1 cellular context compared by ENCODE assay signal in the genomic region with DNA sequence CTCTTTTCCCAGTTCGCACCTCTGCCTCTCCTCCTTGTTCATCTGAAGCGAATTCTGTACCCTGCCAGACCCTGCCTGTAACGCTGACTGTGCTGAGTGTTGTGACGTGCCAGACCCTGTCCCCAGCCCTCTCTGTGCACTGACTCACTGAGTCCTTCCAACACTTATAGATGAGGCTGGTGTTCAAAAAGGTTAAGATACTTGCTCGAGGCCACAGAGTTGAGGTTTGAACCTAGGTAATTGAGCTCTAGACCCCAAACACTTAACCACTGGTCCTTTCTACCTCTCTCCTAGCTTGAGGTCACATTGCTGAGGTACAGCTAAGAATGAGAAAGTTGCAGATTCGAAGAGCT.
TF ChIP-seq lines count a peak whose summit lies in the region.

No MANE protein-coding gene starts in this region.

TF ChIP-seq in HepG2, 621 proteins besides CTCF, POLR2A, EP300 and RAD21:
- TF ChIP-seq, protein P1, sequence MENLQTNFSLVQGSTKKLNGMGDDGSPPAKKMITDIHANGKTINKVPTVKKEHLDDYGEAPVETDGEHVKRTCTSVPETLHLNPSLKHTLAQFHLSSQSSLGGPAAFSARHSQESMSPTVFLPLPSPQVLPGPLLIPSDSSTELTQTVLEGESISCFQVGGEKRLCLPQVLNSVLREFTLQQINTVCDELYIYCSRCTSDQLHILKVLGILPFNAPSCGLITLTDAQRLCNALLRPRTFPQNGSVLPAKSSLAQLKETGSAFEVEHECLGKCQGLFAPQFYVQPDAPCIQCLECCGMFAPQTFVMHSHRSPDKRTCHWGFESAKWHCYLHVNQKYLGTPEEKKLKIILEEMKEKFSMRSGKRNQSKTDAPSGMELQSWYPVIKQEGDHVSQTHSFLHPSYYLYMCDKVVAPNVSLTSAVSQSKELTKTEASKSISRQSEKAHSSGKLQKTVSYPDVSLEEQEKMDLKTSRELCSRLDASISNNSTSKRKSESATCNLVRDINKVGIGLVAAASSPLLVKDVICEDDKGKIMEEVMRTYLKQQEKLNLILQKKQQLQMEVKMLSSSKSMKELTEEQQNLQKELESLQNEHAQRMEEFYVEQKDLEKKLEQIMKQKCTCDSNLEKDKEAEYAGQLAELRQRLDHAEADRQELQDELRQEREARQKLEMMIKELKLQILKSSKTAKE (CRISPR knock-in tag; IDR thresholded peaks at IDR 0.05; ENCODE audit: borderline replicate concordance) = 0 out of 2 replicates have a peak, but pooled peaks have one; percentile 25
- TF ChIP-seq CREB1 (IDR thresholded peaks at IDR 0.05) (no peak), CREB1 (CRISPR knock-in tag; IDR thresholded peaks at IDR 0.05) (no peak), ZNF768 (CRISPR knock-in tag; IDR thresholded peaks at IDR 0.05) (peak; percentile 53; the same call in 1 of the 2 replicates), ZNF619 (CRISPR knock-in tag; IDR thresholded peaks at IDR 0.05) (0 out of 2 replicates have a peak, but pooled peaks have one; percentile 24), GTF3A (CRISPR knock-in tag; conservative IDR thresholded peaks at IDR 0.05) (no peak), ZNF225 (CRISPR knock-in tag; IDR thresholded peaks at IDR 0.05) (0 out of 2 replicates have a peak, but pooled peaks have one; percentile 31)
